ENCODE assay signal across 11 cellular contexts in the genomic region with DNA sequence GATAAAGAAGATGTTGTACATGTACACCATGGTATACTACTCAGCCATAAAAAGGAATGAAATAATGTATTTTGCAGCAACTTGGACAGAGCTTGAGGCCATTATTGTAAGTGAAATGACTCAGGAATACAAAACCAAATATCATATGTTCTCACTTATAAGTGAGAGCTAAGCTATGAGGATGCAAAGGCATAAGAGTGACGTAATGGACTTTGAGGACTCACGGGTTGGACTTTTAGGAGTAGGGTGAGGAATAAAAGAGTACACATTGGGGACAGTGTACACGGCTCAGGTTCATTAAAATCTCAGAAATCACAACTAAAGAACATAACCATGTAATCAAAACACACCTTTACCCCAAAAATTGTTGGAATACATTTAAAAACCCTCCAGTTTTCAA.
"Had no signal": no experiment of that assay in that cellular context is flagged by ENCODE, and none has a peak within 500 bp of the region (broad histone marks: within the 10 kb centered on the region; RNA-seq: fewer than 3 reads in every experiment).

No MANE protein-coding gene starts in this region.

- H3K9me3 ChIP-seq: HAP-1 had no signal

- FAIRE-seq: H1, H54 had no signal

- H3K36me3 ChIP-seq: HAP-1 had no signal

- DNase-seq: GM23248, GOT3, H7, H9, HCEC 1CT, HFFc6 had no signal

- H3K4me3 ChIP-seq: GM23248, GM23338, HAP-1 had no signal

- ATAC-seq: GM23338, HCT116 had no signal

- H3K4me2 ChIP-seq: GM23338 had no signal

- H3K4me1 ChIP-seq: HAP-1 had no signal

- H3K9ac ChIP-seq: GM23248 had no signal

- H2AFZ ChIP-seq: GM23248 had no signal

- H3K27ac ChIP-seq: GM23248 had no signal
